11 cellular contexts compared by ENCODE assay signal in genomic region chr3:150238043-150238802, GRCh38.
DNase-seq lines count a peak whose midpoint lies in the region; ATAC-seq, FAIRE-seq and TF ChIP-seq lines count a peak whose summit lies in the region.
"Had no signal": no experiment of that assay in that cellular context is flagged by ENCODE, and none has a peak within 500 bp of the region (broad histone marks: within the 10 kb centered on the region; RNA-seq: fewer than 3 reads in every experiment).

No MANE protein-coding gene starts in this region.

- H3K79me2 ChIP-seq in K562 (ENCODE audit: control insufficient read depth, insufficient read depth, low read length) (no peaks in the 10 kb centered on the region), HepG2 (ENCODE audit: insufficient read depth, low read length) (no peaks in the 10 kb centered on the region)

- TF ChIP-seq RAD21 in K562 (CRISPR knock-in tag; conservative IDR thresholded peaks at IDR 0.05 in 1 of 2, IDR thresholded peaks at IDR 0.05 in 1 of 2) = no peak
- no peak for TF ChIP-seq RAD21 in HepG2 (CRISPR knock-in tag; IDR thresholded peaks at IDR 0.05)

- H3K9me1 ChIP-seq in K562 (ENCODE audit: control insufficient read depth, insufficient read depth, low read length) = no peaks in the 10 kb centered on the region

- H4K20me1 ChIP-seq in K562 (replicated peaks; ENCODE audit: control insufficient read depth, insufficient read depth, low read length) (no peaks in the 10 kb centered on the region), HepG2 (ENCODE audit: insufficient read depth, low read length) (no peaks in the 10 kb centered on the region)

- ATAC-seq in K562 (no peak), HepG2 (no peak)

- in situ Hi-C loops in K562 (cut with MboI) (no loop called here), HepG2 (cut with HindIII; ENCODE audit: extremely low pct_ligation_motif_present, low pct_unique_long_range_greater_than_20kb) (no loop called here)

- DNase-seq in NCI-H526 (lab: John Stamatoyannopoulos, UW) = peak; percentile 22 to 56
- DNase-seq in NCI-H526 treated with DMSO at 0.1 percent for 48 hours (lab: John Stamatoyannopoulos, UW) = no peak
- no peak for DNase-seq in K562 (ENCODE audit: extremely low read depth in 1 of 4, low spot score in 3 of 4)
- DNase-seq in HepG2 (ENCODE audit: low spot score) = no peak
- no peak for DNase-seq in tibial artery
- no peak for DNase-seq in amygdala (lab: John Stamatoyannopoulos, UW)
- no peak for DNase-seq in NCI-H2029 (lab: John Stamatoyannopoulos, UW)
- no peak for DNase-seq in germinal center (ENCODE audit: low spot score)
- DNase-seq: activated CD4-positive, alpha-beta T cell treated with anti-CD3 and anti-CD28 coated beads, Interleukin-2, amount 10 ng/mL, durations not matched to agents 24 days and 14 days; NK-92 treated with Interleukin-12 subunit alpha and Interleukin-12 subunit beta, amount 100 ng/mL, for 24 hours; testis had no signal

- no peaks in the 10 kb centered on the region for H3K4me1 ChIP-seq in K562 (replicated peaks in 1 of 2; ENCODE audit: control insufficient read depth in 2 of 2, insufficient read depth in 2 of 2, low read length in 2 of 2)
- no peaks in the 10 kb centered on the region for H3K4me1 ChIP-seq in HepG2 (ENCODE audit: insufficient read depth, low read length)
- H3K4me1 ChIP-seq in tibial artery = peaks cover 5 to 58% (median 40%) of the 10 kb centered on the region in 4 donors
- H3K4me1 ChIP-seq: testis had no signal

- 25% methylated on average over 9 of the region's 9 CpGs for WGBS in K562 (ENCODE audit: insufficient coverage, low coverage, missing lambda C conversion rate)
- WGBS in HepG2 (ENCODE audit: low lambda C conversion rate) = 34% methylated on average over 9 of the region's 9 CpGs

- H3K36me3 ChIP-seq in K562 (ENCODE audit: control insufficient read depth, insufficient read depth, low read length) (no peaks in the 10 kb centered on the region), HepG2 (replicated peaks in 1 of 2; ENCODE audit: control insufficient read depth in 1 of 2, insufficient read depth in 2 of 2, low read length in 2 of 2) (no peaks in the 10 kb centered on the region), tibial artery (no peaks in the 10 kb centered on the region)

- H3K4me3 ChIP-seq in K562 (no peak overlapping the region), HepG2 (replicated peaks in 1 of 3; ENCODE audit: insufficient read depth in 1 of 3, low read depth in 2 of 3, low read length in 3 of 3) (no peak overlapping the region), tibial artery (no peak overlapping the region)
- H3K4me3 ChIP-seq: testis had no signal

- TF ChIP-seq CTCF in K562 (IDR thresholded peaks at IDR 0.05 in 2 of 3, conservative IDR thresholded peaks at IDR 0.05 in 1 of 3; ENCODE audit: insufficient read depth in 2 of 3, low read depth in 1 of 3, low read length in 3 of 3) (no peak), HepG2 (CRISPR knock-in tag; IDR thresholded peaks at IDR 0.05) (no peak), tibial artery (IDR thresholded peaks at IDR 0.05) (no peak)

- no peak for TF ChIP-seq POLR2A in K562 (conservative IDR thresholded peaks at IDR 0.05)
- TF ChIP-seq POLR2A in HepG2 (IDR thresholded peaks at IDR 0.05; ENCODE audit: insufficient read depth in 1 of 2, low read depth in 2 of 2, low read length in 2 of 2) = no peak

- no peak for TF ChIP-seq EP300 in K562 (IDR thresholded peaks at IDR 0.05; ENCODE audit: low read length)
- no peak for TF ChIP-seq EP300 in HepG2 (IDR thresholded peaks at IDR 0.05; ENCODE audit: low read depth in 2 of 2, low read length in 2 of 2)
- TF ChIP-seq EP300 in HepG2 (CRISPR knock-in tag; IDR thresholded peaks at IDR 0.05; ENCODE audit: borderline replicate concordance) = no peak

- H3K9ac ChIP-seq in K562 (ENCODE audit: insufficient read depth in 1 of 2, low read depth in 2 of 2, low read length in 2 of 2) = no peak overlapping the region
- H3K9ac ChIP-seq in HepG2 (ENCODE audit: insufficient read depth, low read depth, low read length) = no peak overlapping the region

- FAIRE-seq in K562 (lab: Jason Lieb, UNC) (no peak), HepG2 (lab: Jason Lieb, UNC) (no peak)

- intact Hi-C loops in K562 (cut with micrococcal nuclease) = loop anchor here (2.0 to 5.0 kb wide), 2 partner anchors 49 to 173 kb away; no protein-coding TSS in a partner anchor
- intact Hi-C loops in HepG2 (cut with micrococcal nuclease; ENCODE audit: unreplicated experiment) = no loop called here
- intact Hi-C loops in tibial artery (cut with DNase I; ENCODE audit: low total_unique reads) = no loop called here

- CTCF ChIA-PET in K562 (lab: Yijun Ruan, JAX; ENCODE audit: low intra/inter-chr PET ratio) = interaction anchor here (2.7 kb wide), 1 partner anchor 257 kb away, joined by 17 read pairs; no protein-coding TSS in a partner anchor
- CTCF ChIA-PET in HepG2 (lab: Yijun Ruan, JAX; ENCODE audit: low intra/inter-chr PET ratio, low total read pairs) = interaction anchor here (1.8 kb wide), 1 partner anchor 257 kb away, joined by 11 read pairs; no protein-coding TSS in a partner anchor

- POLR2A ChIA-PET in K562 (lab: Yijun Ruan, JAX) = interaction anchor here (1.2 kb wide), 2 partner anchors 12 to 189 kb away, joined by 3 to 6 read pairs; no protein-coding TSS in a partner anchor
- POLR2A ChIA-PET in HepG2 (lab: Yijun Ruan, JAX) = no interaction called here

- no peaks in the 10 kb centered on the region for H3K27me3 ChIP-seq in K562 (ENCODE audit: control insufficient read depth in 2 of 2, insufficient read depth in 2 of 2, low read length in 2 of 2)
- no peaks in the 10 kb centered on the region for H3K27me3 ChIP-seq in HepG2 (ENCODE audit: control insufficient read depth in 1 of 2, insufficient read depth in 2 of 2, low read length in 2 of 2)
- H3K27me3 ChIP-seq in tibial artery = no peaks in the 10 kb centered on the region
- H3K27me3 ChIP-seq: testis had no signal

- BruUV-seq in K562 (replicated peaks; lab: Mats Ljungman, UMichigan) (no TSS peak), HepG2 (replicated peaks; lab: Mats Ljungman, UMichigan) (no TSS peak)

- no peak overlapping the region for H3K4me2 ChIP-seq in K562 (ENCODE audit: insufficient read depth, low read length)
- H3K4me2 ChIP-seq in HepG2 (ENCODE audit: low read depth, low read length) = no peak overlapping the region

- no peak overlapping the region for H3K27ac ChIP-seq in K562 (ENCODE audit: extremely low read depth, low read depth, low read length)
- no peak overlapping the region for H3K27ac ChIP-seq in HepG2 (ENCODE audit: extremely low read length, insufficient read depth, low read length)
- peak overlapping the region; percentile 63 to 76 for H3K27ac ChIP-seq in tibial artery
- H3K27ac ChIP-seq: testis had no signal

- no peaks in the 10 kb centered on the region for H3K9me3 ChIP-seq in K562 (replicated peaks; ENCODE audit: control insufficient read depth, insufficient read depth, low read depth, low read length)
- no peaks in the 10 kb centered on the region for H3K9me3 ChIP-seq in HepG2 (ENCODE audit: low read length)
- no peaks in the 10 kb centered on the region for H3K9me3 ChIP-seq in tibial artery
- H3K9me3 ChIP-seq: testis had no signal

- no peak overlapping the region for H2AFZ ChIP-seq in K562 (ENCODE audit: low read depth, low read length)
- no peak overlapping the region for H2AFZ ChIP-seq in HepG2 (ENCODE audit: low read length)

TF ChIP-seq in K562, 482 proteins besides CTCF, POLR2A, EP300 and RAD21 (continues in another document):
- TF ChIP-seq ZNF133 (CRISPR knock-in tag; IDR thresholded peaks at IDR 0.05) (no peak), ZNF239 (CRISPR knock-in tag; IDR thresholded peaks at IDR 0.05) (no peak), ZNF668 (CRISPR knock-in tag; IDR thresholded peaks at IDR 0.05) (no peak), MTA2 (IDR thresholded peaks at IDR 0.05; ENCODE audit: low read depth) (no peak), NFIX (CRISPR knock-in tag; IDR thresholded peaks at IDR 0.05; ENCODE audit: low read depth) (peak; percentile 76)
- TF ChIP-seq, protein P1, sequence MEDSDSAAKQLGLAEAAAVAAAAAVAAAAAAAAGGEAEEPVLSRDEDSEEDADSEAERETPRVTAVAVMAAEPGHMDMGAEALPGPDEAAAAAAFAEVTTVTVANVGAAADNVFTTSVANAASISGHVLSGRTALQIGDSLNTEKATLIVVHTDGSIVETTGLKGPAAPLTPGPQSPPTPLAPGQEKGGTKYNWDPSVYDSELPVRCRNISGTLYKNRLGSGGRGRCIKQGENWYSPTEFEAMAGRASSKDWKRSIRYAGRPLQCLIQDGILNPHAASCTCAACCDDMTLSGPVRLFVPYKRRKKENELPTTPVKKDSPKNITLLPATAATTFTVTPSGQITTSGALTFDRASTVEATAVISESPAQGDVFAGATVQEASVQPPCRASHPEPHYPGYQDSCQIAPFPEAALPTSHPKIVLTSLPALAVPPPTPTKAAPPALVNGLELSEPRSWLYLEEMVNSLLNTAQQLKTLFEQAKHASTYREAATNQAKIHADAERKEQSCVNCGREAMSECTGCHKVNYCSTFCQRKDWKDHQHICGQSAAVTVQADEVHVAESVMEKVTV (CRISPR knock-in tag; IDR thresholded peaks at IDR 0.05) = no peak

TF ChIP-seq in HepG2, 621 proteins besides CTCF, POLR2A, EP300 and RAD21:
- no peak for TF ChIP-seq PHF5A (CRISPR knock-in tag; IDR thresholded peaks at IDR 0.05; ENCODE audit: low read depth, unreplicated experiment)
- peak; percentile 49; the same call in 1 of the 2 replicates for TF ChIP-seq LCORL (IDR thresholded peaks at IDR 0.05)
- no peak for TF ChIP-seq LCORL (CRISPR knock-in tag; IDR thresholded peaks at IDR 0.05)
- no peak for TF ChIP-seq ZNF770 (CRISPR knock-in tag; IDR thresholded peaks at IDR 0.05)

Comparison
In these comparisons a context has a peak if more than half of its experiments do, and no peak if none do; other contexts are left out.
1. DNase-seq: peak in NCI-H526 (2 of 2); none in NCI-H526 treated with DMSO at 0.1 percent for 48 hours (single experiment), K562 (0 of 4), HepG2 (single experiment), tibial artery (0 of 2), amygdala (0 of 56), NCI-H2029 (single experiment) and germinal center (single experiment).
2. H3K27ac ChIP-seq: peak in tibial artery (2 of 2); none in K562 (single experiment) and HepG2 (single experiment).